11 cellular contexts compared by ENCODE assay signal in the genomic region with DNA sequence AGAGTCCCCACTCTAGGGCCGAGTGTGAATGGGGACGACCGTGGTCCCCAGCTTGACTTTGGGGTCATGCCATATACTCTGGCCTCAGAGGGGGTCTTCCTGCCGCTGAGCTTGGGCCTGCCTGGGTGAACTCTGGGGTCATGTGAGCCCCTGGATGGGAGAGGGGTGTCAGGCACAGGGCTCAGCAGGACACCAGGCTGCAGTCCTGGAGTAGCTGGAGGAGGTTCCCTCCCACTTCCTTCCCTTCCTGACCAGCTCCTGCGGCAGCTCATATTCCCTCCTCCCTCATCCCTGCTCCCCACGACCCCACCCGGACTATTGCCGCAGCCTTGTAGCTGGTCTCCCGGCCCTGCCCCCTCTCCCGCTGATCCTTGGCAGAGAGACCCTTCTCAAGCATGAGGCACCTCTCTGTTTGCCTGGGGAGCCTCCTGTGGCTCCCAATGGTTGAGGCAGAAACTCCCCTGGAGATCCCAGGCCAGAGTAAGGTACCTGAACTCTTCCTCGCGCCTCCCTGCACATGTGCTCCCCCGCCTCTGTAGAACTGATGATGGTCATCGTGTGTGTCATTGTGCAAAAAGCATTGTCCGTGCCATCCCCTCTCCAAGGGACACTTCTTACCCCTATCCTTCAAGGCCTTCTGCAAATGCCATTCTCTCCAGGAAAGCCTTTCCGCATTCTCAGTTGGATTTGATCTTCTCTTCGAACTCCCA. TPM values are rescaled to one million over a fixed set of nuclear protein-coding genes. Genes with fewer than 3 reads are reported as not detected.
DNase-seq lines count a peak whose midpoint lies in the region; ATAC-seq, FAIRE-seq and TF ChIP-seq lines count a peak whose summit lies in the region.
"Had no signal": no experiment of that assay in that cellular context is flagged by ENCODE, and none has a peak within 500 bp of the region (broad histone marks: within the 10 kb centered on the region; RNA-seq: fewer than 3 reads in every experiment).

No MANE protein-coding gene starts in this region.

- peaks cover 50% of the 10 kb centered on the region for H3K36me3 Mint-ChIP-seq in activated T-helper 2 cell treated with anti-CD3 and anti-CD28 coated beads, Interferon-gamma antibody, Interleukin-2, Interleukin-4, amounts not matched to agents 10 μg/mL and 5 μg/mL and 100 μg/mL, durations not matched to agents 14 hours and 24 hours and 36 hours (ENCODE audit: low read depth)
- H3K36me3 Mint-ChIP-seq in chondrocyte (ENCODE audit: low read depth), result peaks cover 2% of the 10 kb centered on the region

- no peak for TF ChIP-seq CTCF in chondrocyte (IDR thresholded peaks at IDR 0.05)

- peak overlapping the region; percentile 100 for H3K4me3 Mint-ChIP-seq in activated T-helper 2 cell treated with anti-CD3 and anti-CD28 coated beads, Interferon-gamma antibody, Interleukin-2, Interleukin-4, amounts not matched to agents 10 μg/mL and 5 μg/mL and 100 μg/mL, durations not matched to agents 14 hours and 24 hours and 36 hours (ENCODE audit: low read depth)
- no peak overlapping the region for H3K4me3 Mint-ChIP-seq in chondrocyte (ENCODE audit: unreplicated experiment)

- H3K27ac ChIP-seq in skin epidermis, result peak overlapping the region in 19 of 21 experiments; percentile 78 to 98 (median 92)

- FAIRE-seq in GM12892 (lab: Jason Lieb, UNC), result peak; percentile 83
- FAIRE-seq: endometrium, G401.6 had no signal

- no peaks in the 10 kb centered on the region for H3K27me3 Mint-ChIP-seq in activated T-helper 2 cell treated with anti-CD3 and anti-CD28 coated beads, Interferon-gamma antibody, Interleukin-2, Interleukin-4, amounts not matched to agents 10 μg/mL and 5 μg/mL and 100 μg/mL, durations not matched to agents 14 hours and 24 hours and 36 hours (ENCODE audit: low read depth)
- peaks cover 26% of the 10 kb centered on the region for H3K27me3 Mint-ChIP-seq in chondrocyte (ENCODE audit: low read depth)

- H3K27ac Mint-ChIP-seq in activated T-helper 2 cell treated with anti-CD3 and anti-CD28 coated beads, Interferon-gamma antibody, Interleukin-2, Interleukin-4, amounts not matched to agents 10 μg/mL and 5 μg/mL and 100 μg/mL, durations not matched to agents 14 hours and 24 hours and 36 hours, result peak overlapping the region; percentile 97
- no peak overlapping the region for H3K27ac Mint-ChIP-seq in chondrocyte (ENCODE audit: unreplicated experiment)

- peak overlapping the region; percentile 48 to 91 (median 69) for H3K4me3 ChIP-seq in skin epidermis

- H3K4me1 Mint-ChIP-seq in activated T-helper 2 cell treated with anti-CD3 and anti-CD28 coated beads, Interferon-gamma antibody, Interleukin-2, Interleukin-4, amounts not matched to agents 10 μg/mL and 5 μg/mL and 100 μg/mL, durations not matched to agents 14 hours and 24 hours and 36 hours (ENCODE audit: low read depth), result peaks cover 63% of the 10 kb centered on the region
- peaks cover 12% of the 10 kb centered on the region for H3K4me1 Mint-ChIP-seq in chondrocyte (ENCODE audit: low read depth)

- DNase-seq in GM12892 (ENCODE audit: insufficient read length), result no peak
- no peak for DNase-seq in activated T-helper 2 cell treated with anti-CD3 and anti-CD28 coated beads, Interferon-gamma antibody, Interleukin-2, Interleukin-4, amounts not matched to agents 10 μg/mL and 5 μg/mL and 100 μg/mL, durations not matched to agents 14 hours and 24 hours and 36 hours (ENCODE audit: low spot score)
- DNase-seq in left ventricle myocardium superior, result no peak
- DNase-seq in iPS-NIHi7 (ENCODE audit: extremely low spot score), result no peak
- no peak for DNase-seq in chondrocyte (ENCODE audit: low spot score)
- DNase-seq: NCI-H524 treated with DMSO at 0.1 percent for 48 hours had no signal

- TF ChIP-seq POLR2A in GM12892 (IDR thresholded peaks at IDR 0.05; ENCODE audit: low read depth, low read length), result no peak

- intact Hi-C loops in activated T-helper 2 cell treated with anti-CD3 and anti-CD28 coated beads, Interferon-gamma antibody, Interleukin-2, Interleukin-4, amounts not matched to agents 10 μg/mL and 5 μg/mL and 100 μg/mL, durations not matched to agents 14 hours and 24 hours and 36 hours (cut with micrococcal nuclease), result loop anchor here (1.0 kb wide), 1 partner anchor 11 kb away; no protein-coding TSS in a partner anchor
- intact Hi-C loops in left ventricle myocardium superior (cut with micrococcal nuclease), result no loop called here

- peak; percentile 51 for ATAC-seq in left ventricle myocardium superior
- ATAC-seq in GM19463 (IDR thresholded peaks at IDR 0.05; ENCODE audit: unreplicated experiment), result no peak
- no peak for ATAC-seq in GM21367 (IDR thresholded peaks at IDR 0.05; ENCODE audit: unreplicated experiment)

- peaks cover 4% of the 10 kb centered on the region for H3K9me3 Mint-ChIP-seq in activated T-helper 2 cell treated with anti-CD3 and anti-CD28 coated beads, Interferon-gamma antibody, Interleukin-2, Interleukin-4, amounts not matched to agents 10 μg/mL and 5 μg/mL and 100 μg/mL, durations not matched to agents 14 hours and 24 hours and 36 hours
- H3K9me3 Mint-ChIP-seq in chondrocyte (ENCODE audit: low read depth), result no peaks in the 10 kb centered on the region

RNA-seq across cellular contexts. Expression of a gene that starts 1.8 kb away (rescaled TPM):
- polyA plus RNA-seq in GM12892 (2012; ENCODE audit: missing spikeins), result 24.1 TPM
- 150 and 153 TPM in 2 replicates for total RNA-seq in activated T-helper 2 cell treated with anti-CD3 and anti-CD28 coated beads, Interferon-gamma antibody, Interleukin-2, Interleukin-4, amounts not matched to agents 10 μg/mL and 5 μg/mL and 100 μg/mL, durations not matched to agents 14 hours and 24 hours and 36 hours
- total RNA-seq in left ventricle myocardium superior (13.0 TPM), chondrocyte (0.22 TPM in 1 of 3 replicates, not detected in the others)

Comparison
In these comparisons a context has a peak if more than half of its experiments do, and no peak if none do; other contexts are left out.
1. RNA of a gene that starts 1.8 kb away (total RNA-seq): 150 to 153 TPM in activated T-helper 2 cell treated with anti-CD3 and anti-CD28 coated beads, Interferon-gamma antibody, Interleukin-2, Interleukin-4, amounts not matched to agents 10 μg/mL and 5 μg/mL and 100 μg/mL, durations not matched to agents 14 hours and 24 hours and 36 hours and 13.0 TPM in left ventricle myocardium superior (single experiment); 0.22 TPM in chondrocyte; every median in the first group is over 10 times any median in the second.